ENCODE assay signal across 26 cellular contexts in the genomic region with DNA sequence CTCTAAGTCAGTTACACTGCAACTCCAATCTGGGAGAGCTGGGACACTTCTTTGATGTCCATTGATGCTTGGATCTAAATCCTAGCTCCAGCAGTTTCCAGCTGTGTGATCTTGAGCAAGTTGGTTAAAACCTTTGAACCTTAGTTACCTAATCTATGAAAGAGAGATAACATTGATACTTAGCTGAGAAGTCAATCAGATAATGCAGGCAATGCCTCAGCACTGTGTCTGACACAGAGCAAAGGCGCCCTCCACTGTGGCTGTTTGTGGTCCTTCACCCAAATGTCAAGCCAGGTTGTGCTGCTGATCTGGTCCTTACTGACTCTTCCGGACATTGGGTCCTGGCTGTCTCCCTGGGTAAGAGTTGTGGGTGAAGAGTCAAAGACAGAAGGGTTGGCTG. TPM values are rescaled to one million over a fixed set of nuclear protein-coding genes. Genes with fewer than 3 reads are reported as not detected.
A peak's percentile ranks its signal among the peaks of the same experiment; 100 is the strongest.
DNase-seq lines count a peak whose midpoint lies in the region; ATAC-seq, FAIRE-seq and TF ChIP-seq lines count a peak whose summit lies in the region.
"Had no signal": no experiment of that assay in that cellular context is flagged by ENCODE, and none has a peak within 500 bp of the region (broad histone marks: within the 10 kb centered on the region; RNA-seq: fewer than 3 reads in every experiment).

No MANE protein-coding gene starts in this region.

- H3K27ac ChIP-seq in HCT116 (ENCODE audit: low read depth, low read length) (no peak overlapping the region), HepG2 (ENCODE audit: extremely low read length, insufficient read depth, low read length) (no peak overlapping the region)
- H3K27ac ChIP-seq: C4-2B, PC-9, SK-N-MC had no signal

- no peaks in the 10 kb centered on the region for H3K9me3 Mint-ChIP-seq in WTC11
- H3K9me3 Mint-ChIP-seq in nephron progenitor cell = no peaks in the 10 kb centered on the region

- no peaks in the 10 kb centered on the region for H3K9me2 ChIP-seq in HCT116 (ENCODE audit: insufficient read depth)

- peak; percentile 76 for FAIRE-seq in GM12892 (lab: Jason Lieb, UNC)
- FAIRE-seq in HepG2 (lab: Jason Lieb, UNC) = no peak
- FAIRE-seq: A204.1, K562 had no signal

- TF ChIP-seq RAD21 in HCT116 (IDR thresholded peaks at IDR 0.05; ENCODE audit: low read depth) = peak; percentile 25; the same call in 1 of the 2 replicates
- no peak for TF ChIP-seq RAD21 in HepG2 (CRISPR knock-in tag; IDR thresholded peaks at IDR 0.05)

- H3K9me3 ChIP-seq in HCT116 (ENCODE audit: control insufficient read depth in 1 of 2, insufficient read depth in 1 of 2, low read depth in 1 of 2, low read length in 2 of 2) (no peaks in the 10 kb centered on the region), HepG2 (ENCODE audit: low read length) (no peaks in the 10 kb centered on the region), HAP-1 (no peaks in the 10 kb centered on the region)
- H3K9me3 ChIP-seq: MG63 had no signal

- no TSS peak for BruUV-seq in HCT116 (replicated peaks; lab: Mats Ljungman, UMichigan)
- BruUV-seq in HepG2 (replicated peaks; lab: Mats Ljungman, UMichigan) = no TSS peak

- ATAC-seq in HCT116 (no peak), WTC11 (peak; percentile 63), HepG2 (no peak), HG03280 (IDR thresholded peaks at IDR 0.05; ENCODE audit: unreplicated experiment) (no peak)
- ATAC-seq: K562 had no signal

- intact Hi-C loops in HCT116 (cut with micrococcal nuclease) (no loop called here), HepG2 (cut with micrococcal nuclease; ENCODE audit: unreplicated experiment) (no loop called here)

- in situ Hi-C loops in HepG2 (cut with HindIII; ENCODE audit: extremely low pct_ligation_motif_present, low pct_unique_long_range_greater_than_20kb) = no loop called here
- in situ Hi-C loops in HAP-1 (cut with MboI; ENCODE audit: low sequenced_read_pairs) = loop anchor here (25.0 kb wide), 1 partner anchor 312 kb away; no protein-coding TSS in a partner anchor

- no peak for TF ChIP-seq EP300 in HepG2 (IDR thresholded peaks at IDR 0.05; ENCODE audit: low read depth in 2 of 2, low read length in 2 of 2)
- no peak for TF ChIP-seq EP300 in HepG2 (CRISPR knock-in tag; IDR thresholded peaks at IDR 0.05; ENCODE audit: borderline replicate concordance)

- H3K4me2 ChIP-seq in HCT116 (ENCODE audit: low read length) = no peak overlapping the region
- H3K4me2 ChIP-seq in HepG2 (ENCODE audit: low read depth, low read length) = no peak overlapping the region
- H3K4me2 ChIP-seq: PC-9 had no signal

- no peak overlapping the region for H2AFZ ChIP-seq in HCT116 (ENCODE audit: low read depth, low read length, poor library complexity, severe bottlenecking)
- H2AFZ ChIP-seq in HepG2 (ENCODE audit: low read length) = no peak overlapping the region
- H2AFZ ChIP-seq: PC-9 had no signal

- H3K4me3 ChIP-seq in HCT116 (replicated peaks in 1 of 2; ENCODE audit: low read depth in 1 of 2, low read length in 2 of 2) = no peak overlapping the region
- H3K4me3 ChIP-seq in HepG2 (replicated peaks in 1 of 3; ENCODE audit: insufficient read depth in 1 of 3, low read depth in 2 of 3, low read length in 3 of 3) = no peak overlapping the region
- H3K4me3 ChIP-seq in HAP-1 = no peak overlapping the region
- H3K4me3 ChIP-seq: K562, MG63, PC-9, SK-N-MC had no signal

- H3K4me1 Mint-ChIP-seq in WTC11 (peaks cover 17% of the 10 kb centered on the region), nephron progenitor cell (peaks cover 10% of the 10 kb centered on the region)
- H3K4me1 Mint-ChIP-seq: CD8-positive, alpha-beta memory T cell had no signal

- H3K36me3 Mint-ChIP-seq in WTC11 (no peaks in the 10 kb centered on the region), nephron progenitor cell (ENCODE audit: low read depth) (no peaks in the 10 kb centered on the region)
- H3K36me3 Mint-ChIP-seq: CD8-positive, alpha-beta memory T cell had no signal

- peaks cover 5% of the 10 kb centered on the region; the same call in 1 of the 2 replicates for H3K27me3 ChIP-seq in HCT116 (ENCODE audit: insufficient read depth, low read length)
- no peaks in the 10 kb centered on the region; a peak in 1 of 5 replicates for H3K27me3 ChIP-seq in HepG2 (ENCODE audit: control insufficient read depth in 1 of 2, insufficient read depth in 2 of 2, low read length in 2 of 2)
- no peaks in the 10 kb centered on the region for H3K27me3 ChIP-seq in HAP-1 (ENCODE audit: low read depth)
- H3K27me3 ChIP-seq: MG63 had no signal

- no peaks in the 10 kb centered on the region for H4K20me1 ChIP-seq in HCT116 (ENCODE audit: insufficient read depth)
- H4K20me1 ChIP-seq in HepG2 (ENCODE audit: insufficient read depth, low read length) = no peaks in the 10 kb centered on the region

- TF ChIP-seq CTCF in HCT116 (IDR thresholded peaks at IDR 0.05 in 2 of 3, conservative IDR thresholded peaks at IDR 0.05 in 1 of 3; ENCODE audit: borderline replicate concordance in 1 of 3, insufficient read depth in 1 of 3, low read depth in 2 of 3, low read length in 2 of 3) (no peak), WTC11 (IDR thresholded peaks at IDR 0.05) (no peak), HepG2 (CRISPR knock-in tag; IDR thresholded peaks at IDR 0.05) (peak; percentile 19; the same call in 1 of the 2 replicates), nephron progenitor cell (IDR thresholded peaks at IDR 0.05) (no peak)

- H3K27ac Mint-ChIP-seq in WTC11 (no peak overlapping the region), nephron progenitor cell (no peak overlapping the region)

- H3K27me3 Mint-ChIP-seq in WTC11 (ENCODE audit: low read depth) (peaks cover under 1% of the 10 kb centered on the region), nephron progenitor cell (ENCODE audit: low read depth, poor library complexity) (peaks cover 3% of the 10 kb centered on the region)

- H3K4me1 ChIP-seq in HCT116 (ENCODE audit: control insufficient read depth in 1 of 2, insufficient read depth in 2 of 2, low read length in 2 of 2) (no peaks in the 10 kb centered on the region), HepG2 (ENCODE audit: insufficient read depth, low read length) (no peaks in the 10 kb centered on the region), HAP-1 (peaks cover 10% of the 10 kb centered on the region)

- no peak overlapping the region for H3K9ac ChIP-seq in HCT116 (ENCODE audit: low read length)
- no peak overlapping the region for H3K9ac ChIP-seq in HepG2 (ENCODE audit: insufficient read depth, low read depth, low read length)

- CTCF ChIA-PET in HCT116 (lab: Charles Lee) (interaction anchor here (2.3 kb wide), 1 partner anchor 10 kb away, joined by 10 read pairs; no protein-coding TSS in a partner anchor), WTC11 (lab: Charles Lee) (interaction anchor here (0.6 to 5.4 kb wide), 8 partner anchors 11 to 310 kb away, joined by 3 to 49 read pairs (median 4); no protein-coding TSS in a partner anchor), HepG2 (lab: Yijun Ruan, JAX; ENCODE audit: low intra/inter-chr PET ratio, low total read pairs) (no interaction called here)

- 0% methylated on average over 2 of the region's 2 CpGs for WGBS in HepG2 (ENCODE audit: low lambda C conversion rate)

- TF ChIP-seq POLR2A in GM12892 (IDR thresholded peaks at IDR 0.05; ENCODE audit: low read depth, low read length) (no peak), HCT116 (IDR thresholded peaks at IDR 0.05; ENCODE audit: borderline replicate concordance, extremely low read depth, insufficient read depth, insufficient read length) (no peak), HepG2 (IDR thresholded peaks at IDR 0.05; ENCODE audit: insufficient read depth in 1 of 2, low read depth in 2 of 2, low read length in 2 of 2) (no peak)

- POLR2A ChIA-PET in HCT116 (lab: Charles Lee) = no interaction called here
- POLR2A ChIA-PET in WTC11 (lab: Charles Lee) = no interaction called here
- POLR2A ChIA-PET in HepG2 (lab: Yijun Ruan, JAX) = no interaction called here

- H3K4me3 Mint-ChIP-seq in WTC11 (no peak overlapping the region), nephron progenitor cell (no peak overlapping the region)
- H3K4me3 Mint-ChIP-seq: CD8-positive, alpha-beta memory T cell had no signal

- no peak for DNase-seq in GM12892 (ENCODE audit: insufficient read length)
- no peak for DNase-seq in HCT116 (ENCODE audit: low read depth, low spot score)
- no peak for DNase-seq in WTC11 (ENCODE audit: low spot score)
- DNase-seq in HepG2 (ENCODE audit: low spot score) = no peak
- DNase-seq in HAP-1 (ENCODE audit: low spot score in 2 of 2) = no peak
- DNase-seq in GM03348 (ENCODE audit: low spot score) = no peak
- no peak for DNase-seq in nephron progenitor cell
- DNase-seq: Calu3; CD8-positive, alpha-beta memory T cell; DMS153; MG63; NCI-H1417; NCI-H226; NCI-H524; NCI-H774; PC-9; RPMI8226; SHP77; SW 1271 had no signal

- RAD21 ChIA-PET in HCT116 (lab: Charles Lee; ENCODE audit: low non-redundant PET in 1 of 2, low total read pairs in 2 of 2, uncharacterized antibody in 2 of 2, unreplicated experiment in 2 of 2) = interaction anchor here (0.7 to 0.9 kb wide), 2 partner anchors 278 to 308 kb away, joined by 3 read pairs; no protein-coding TSS in a partner anchor

- H3K36me3 ChIP-seq in HCT116 (ENCODE audit: control insufficient read depth in 1 of 2, insufficient read depth in 2 of 2, low read length in 2 of 2) (no peaks in the 10 kb centered on the region), HepG2 (replicated peaks in 1 of 2; ENCODE audit: control insufficient read depth in 1 of 2, insufficient read depth in 2 of 2, low read length in 2 of 2) (no peaks in the 10 kb centered on the region), HAP-1 (replicated peaks) (no peaks in the 10 kb centered on the region)
- H3K36me3 ChIP-seq: MG63 had no signal

- H3K79me2 ChIP-seq in HCT116 (ENCODE audit: insufficient read depth, low read length) (no peaks in the 10 kb centered on the region), HepG2 (ENCODE audit: insufficient read depth, low read length) (no peaks in the 10 kb centered on the region)

RNA-seq across cellular contexts. Expression of gene DNTT, which starts 20.2 kb away (rescaled TPM):
- polyA plus RNA-seq in GM12892 (2012; ENCODE audit: missing spikeins) = not detected
- not detected for total RNA-seq in HCT116 (2021; ENCODE audit: unreplicated experiment)
- not detected in 2 replicates for polyA plus RNA-seq in HCT116 (2012)
- 0.09 TPM in 1 of 3 replicates, not detected in the others for total RNA-seq in WTC11 (2021)
- total RNA-seq in HepG2 (2016; rRNA removed; fragmentation: Illumina TruSeq; extraction: Trizol) = not detected in 2 replicates
- total RNA-seq in HepG2 (2016; cell fraction: cytosol; rRNA removed; fragmentation: Illumina TruSeq; extraction: Trizol; ENCODE audit: low read depth) = not detected in 2 replicates
- not detected in 2 replicates for total RNA-seq in HepG2 (2016; cell fraction: insoluble cytoplasmic fraction; rRNA removed; fragmentation: Illumina TruSeq; extraction: Trizol)
- total RNA-seq in HepG2 (2016; cell fraction: membrane; rRNA removed; fragmentation: Illumina TruSeq; extraction: Trizol) = not detected in 2 replicates
- total RNA-seq in HepG2 (2016; cell fraction: nucleus; rRNA removed; fragmentation: Illumina TruSeq; extraction: Trizol) = not detected in 2 replicates
- polyA plus RNA-seq in HepG2 (2011; rRNA removed) = not detected in 2 replicates
- not detected in 2 replicates for polyA plus RNA-seq in HepG2 (2011; cell fraction: cytosol; rRNA removed)
- not detected in 2 replicates for polyA plus RNA-seq in HepG2 (2011; cell fraction: nucleus; rRNA removed)
- not detected in 2 replicates for polyA plus RNA-seq in HepG2 (2012)
- not detected in 2 replicates for polyA plus RNA-seq in HepG2 (2016; cell fraction: cytosol; fragmentation: Illumina TruSeq; extraction: Trizol; ENCODE audit: low read depth)
- polyA plus RNA-seq in HepG2 (2016; cell fraction: insoluble cytoplasmic fraction; fragmentation: Illumina TruSeq; extraction: Trizol; ENCODE audit: low read depth) = not detected in 2 replicates
- not detected in 2 replicates for polyA plus RNA-seq in HepG2 (2016; cell fraction: membrane; fragmentation: Illumina TruSeq; extraction: Trizol; ENCODE audit: low read depth)
- not detected in 2 replicates for polyA plus RNA-seq in HepG2 (2016; cell fraction: nucleus; fragmentation: Illumina TruSeq; extraction: Trizol; ENCODE audit: insufficient read depth, low read depth)
- polyA minus RNA-seq in HepG2 (2011; rRNA and poly(A)+ RNA removed; ENCODE audit: low replicate concordance) = not detected in 2 replicates
- polyA minus RNA-seq in HepG2 (2011; cell fraction: cytosol; rRNA and poly(A)+ RNA removed) = not detected in 2 replicates
- polyA minus RNA-seq in HepG2 (2011; cell fraction: nucleus; rRNA and poly(A)+ RNA removed) = not detected in 2 replicates
- total RNA-seq: Calu3; CD8-positive, alpha-beta memory T cell; G401; K562; LHCN-M2; PC-9 had no signal
- polyA plus RNA-seq: CD8-positive, alpha-beta memory T cell; K562 had no signal

RNA-seq across cellular contexts. Expression of gene OPALIN, which starts 34.4 kb away (rescaled TPM):
- 0.08 TPM for polyA plus RNA-seq in GM12892 (2012; ENCODE audit: missing spikeins)
- not detected for total RNA-seq in HCT116 (2021; ENCODE audit: unreplicated experiment)
- not detected in 2 replicates for polyA plus RNA-seq in HCT116 (2012)
- 0.04 TPM in 1 of 3 replicates, not detected in the others for total RNA-seq in WTC11 (2021)
- total RNA-seq in HepG2 (2016; rRNA removed; fragmentation: Illumina TruSeq; extraction: Trizol) = not detected in 2 replicates
- not detected in 2 replicates for total RNA-seq in HepG2 (2016; cell fraction: cytosol; rRNA removed; fragmentation: Illumina TruSeq; extraction: Trizol; ENCODE audit: low read depth)
- not detected in 2 replicates for total RNA-seq in HepG2 (2016; cell fraction: insoluble cytoplasmic fraction; rRNA removed; fragmentation: Illumina TruSeq; extraction: Trizol)
- total RNA-seq in HepG2 (2016; cell fraction: membrane; rRNA removed; fragmentation: Illumina TruSeq; extraction: Trizol) = not detected in 2 replicates
- not detected in 2 replicates for total RNA-seq in HepG2 (2016; cell fraction: nucleus; rRNA removed; fragmentation: Illumina TruSeq; extraction: Trizol)
- polyA plus RNA-seq in HepG2 (2011; rRNA removed) = not detected in 2 replicates
- not detected in 2 replicates for polyA plus RNA-seq in HepG2 (2011; cell fraction: cytosol; rRNA removed)
- not detected in 2 replicates for polyA plus RNA-seq in HepG2 (2011; cell fraction: nucleus; rRNA removed)
- not detected in 2 replicates for polyA plus RNA-seq in HepG2 (2012)
- polyA plus RNA-seq in HepG2 (2016; cell fraction: cytosol; fragmentation: Illumina TruSeq; extraction: Trizol; ENCODE audit: low read depth) = not detected in 2 replicates
- polyA plus RNA-seq in HepG2 (2016; cell fraction: insoluble cytoplasmic fraction; fragmentation: Illumina TruSeq; extraction: Trizol; ENCODE audit: low read depth) = not detected in 2 replicates
- polyA plus RNA-seq in HepG2 (2016; cell fraction: membrane; fragmentation: Illumina TruSeq; extraction: Trizol; ENCODE audit: low read depth) = not detected in 2 replicates
- polyA plus RNA-seq in HepG2 (2016; cell fraction: nucleus; fragmentation: Illumina TruSeq; extraction: Trizol; ENCODE audit: insufficient read depth, low read depth) = not detected in 2 replicates
- polyA minus RNA-seq in HepG2 (2011; rRNA and poly(A)+ RNA removed; ENCODE audit: low replicate concordance) = not detected in 2 replicates
- polyA minus RNA-seq in HepG2 (2011; cell fraction: cytosol; rRNA and poly(A)+ RNA removed) = not detected in 2 replicates
- not detected in 2 replicates for polyA minus RNA-seq in HepG2 (2011; cell fraction: nucleus; rRNA and poly(A)+ RNA removed)
- total RNA-seq: Calu3; CD8-positive, alpha-beta memory T cell; G401; K562; LHCN-M2; PC-9 had no signal
- polyA plus RNA-seq: CD8-positive, alpha-beta memory T cell; K562 had no signal

RNA-seq across cellular contexts. Expression of gene BLNK, which starts 53.1 kb away (rescaled TPM):
- 106 TPM for polyA plus RNA-seq in GM12892 (2012; ENCODE audit: missing spikeins)
- total RNA-seq in HCT116 (2021; ENCODE audit: unreplicated experiment) = 0.59 TPM
- polyA plus RNA-seq in HCT116 (2012) = 0.06 and 0.08 TPM in 2 replicates
- total RNA-seq in WTC11 (2021) = not detected in 3 replicates
- total RNA-seq in HepG2 (2016; rRNA removed; fragmentation: Illumina TruSeq; extraction: Trizol) = not detected in 2 replicates
- total RNA-seq in HepG2 (2016; cell fraction: cytosol; rRNA removed; fragmentation: Illumina TruSeq; extraction: Trizol; ENCODE audit: low read depth) = not detected in 2 replicates
- not detected in 2 replicates for total RNA-seq in HepG2 (2016; cell fraction: insoluble cytoplasmic fraction; rRNA removed; fragmentation: Illumina TruSeq; extraction: Trizol)
- not detected in 2 replicates for total RNA-seq in HepG2 (2016; cell fraction: membrane; rRNA removed; fragmentation: Illumina TruSeq; extraction: Trizol)
- total RNA-seq in HepG2 (2016; cell fraction: nucleus; rRNA removed; fragmentation: Illumina TruSeq; extraction: Trizol) = not detected in 2 replicates
- polyA plus RNA-seq in HepG2 (2011; rRNA removed) = not detected in 2 replicates
- polyA plus RNA-seq in HepG2 (2011; cell fraction: cytosol; rRNA removed) = not detected in 2 replicates
- 0.23 TPM in 1 of 2 replicates, not detected in the other for polyA plus RNA-seq in HepG2 (2011; cell fraction: nucleus; rRNA removed)
- not detected in 2 replicates for polyA plus RNA-seq in HepG2 (2012)
- not detected in 2 replicates for polyA plus RNA-seq in HepG2 (2016; cell fraction: cytosol; fragmentation: Illumina TruSeq; extraction: Trizol; ENCODE audit: low read depth)
- not detected in 2 replicates for polyA plus RNA-seq in HepG2 (2016; cell fraction: insoluble cytoplasmic fraction; fragmentation: Illumina TruSeq; extraction: Trizol; ENCODE audit: low read depth)
- polyA plus RNA-seq in HepG2 (2016; cell fraction: membrane; fragmentation: Illumina TruSeq; extraction: Trizol; ENCODE audit: low read depth) = not detected in 2 replicates
- not detected in 2 replicates for polyA plus RNA-seq in HepG2 (2016; cell fraction: nucleus; fragmentation: Illumina TruSeq; extraction: Trizol; ENCODE audit: insufficient read depth, low read depth)
- not detected in 2 replicates for polyA minus RNA-seq in HepG2 (2011; rRNA and poly(A)+ RNA removed; ENCODE audit: low replicate concordance)
- polyA minus RNA-seq in HepG2 (2011; cell fraction: cytosol; rRNA and poly(A)+ RNA removed) = not detected in 2 replicates
- not detected in 2 replicates for polyA minus RNA-seq in HepG2 (2011; cell fraction: nucleus; rRNA and poly(A)+ RNA removed)
- total RNA-seq: CD8-positive, alpha-beta memory T cell; G401; K562; LHCN-M2 had no signal
- polyA plus RNA-seq: CD8-positive, alpha-beta memory T cell; K562 had no signal
